9 cellular contexts compared by ENCODE assay signal in the genomic region with DNA sequence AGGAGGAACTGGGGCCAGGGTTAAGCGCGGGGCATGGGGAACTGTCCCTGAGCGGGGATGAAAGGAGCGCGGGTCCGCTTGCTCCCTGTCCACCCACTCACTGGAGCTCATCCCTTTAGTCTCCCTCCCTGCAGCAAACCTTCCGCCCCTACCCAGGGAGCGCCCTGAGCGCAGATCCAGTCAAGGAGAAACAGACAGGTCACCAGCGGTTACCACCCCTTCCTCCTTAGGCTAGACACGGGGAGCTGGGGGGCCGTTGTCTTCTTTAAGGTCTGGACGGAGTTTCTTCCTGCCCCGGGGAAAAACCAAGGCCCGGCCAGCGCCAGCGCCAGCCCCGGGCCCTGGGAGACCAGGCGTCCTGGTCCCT. TPM values are rescaled to one million over a fixed set of nuclear protein-coding genes. Genes with fewer than 3 reads are reported as not detected.
DNase-seq lines count a peak whose midpoint lies in the region; ATAC-seq and TF ChIP-seq lines count a peak whose summit lies in the region.
"Had no signal": no experiment of that assay in that cellular context is flagged by ENCODE, and none has a peak within 500 bp of the region (broad histone marks: within the 10 kb centered on the region; RNA-seq: fewer than 3 reads in every experiment).

No MANE protein-coding gene starts in this region.

- no peaks in the 10 kb centered on the region for H3K4me1 ChIP-seq in right cardiac atrium (ENCODE audit: control insufficient read depth, insufficient read depth, low read length)

- peak; percentile 22 for DNase-seq in GM03348 (ENCODE audit: low spot score)
- DNase-seq in right cardiac atrium = no peak
- DNase-seq in progenitor cell of endocrine pancreas (ENCODE audit: low spot score, unreplicated experiment) = no peak
- no peak for DNase-seq in HPDE6-E6E7 (ENCODE audit: extremely low spot score)
- no peak for DNase-seq in NCI-H2029 (lab: John Stamatoyannopoulos, UW)

- H3K4me3 ChIP-seq in right cardiac atrium (ENCODE audit: low read length) = peak overlapping the region; percentile 85
- H3K4me3 ChIP-seq: SK-N-MC had no signal

- no peaks in the 10 kb centered on the region for H3K9me3 ChIP-seq in right cardiac atrium (ENCODE audit: control insufficient read depth, low read length)

- peak overlapping the region; percentile 55 for H3K4me3 Mint-ChIP-seq in progenitor cell of endocrine pancreas (ENCODE audit: low read depth)

- 2% methylated on average over 19 of the region's 19 CpGs for WGBS in right cardiac atrium

- H3K4me1 Mint-ChIP-seq in progenitor cell of endocrine pancreas (ENCODE audit: low read depth) = peaks cover 12% of the 10 kb centered on the region

- intact Hi-C loops in right cardiac atrium (cut with DNase I) = no loop called here

- H3K27me3 ChIP-seq in right cardiac atrium (ENCODE audit: control insufficient read depth, insufficient read depth) = no peaks in the 10 kb centered on the region

- peaks cover 79% of the 10 kb centered on the region for H3K27me3 Mint-ChIP-seq in progenitor cell of endocrine pancreas

- H3K27ac ChIP-seq in right cardiac atrium (ENCODE audit: low read length) = no peak overlapping the region
- H3K27ac ChIP-seq: SK-N-MC had no signal

- no peak overlapping the region for H3K27ac Mint-ChIP-seq in progenitor cell of endocrine pancreas

- H3K36me3 Mint-ChIP-seq in progenitor cell of endocrine pancreas (ENCODE audit: insufficient read depth) = no peaks in the 10 kb centered on the region

- ATAC-seq in SK-N-SH treated with all-trans-retinoic acid at 6 μM for 48 hours (peak; percentile 14), right cardiac atrium (peak in 1 of 2 donors; percentile 11), GM21381 (IDR thresholded peaks at IDR 0.05; ENCODE audit: unreplicated experiment) (no peak), HG02759 (IDR thresholded peaks at IDR 0.05; ENCODE audit: unreplicated experiment) (no peak)

- no peak for TF ChIP-seq CTCF in progenitor cell of endocrine pancreas (IDR thresholded peaks at IDR 0.05; ENCODE audit: unreplicated experiment)

- no peaks in the 10 kb centered on the region for H3K9me3 Mint-ChIP-seq in progenitor cell of endocrine pancreas (ENCODE audit: low read depth)

TF ChIP-seq in SK-N-SH treated with all-trans-retinoic acid at 6 μM for 48 hours, 23 proteins besides CTCF, POLR2A, EP300 and RAD21:
- TF ChIP-seq ZNF8 (CRISPR knock-in tag; IDR thresholded peaks at IDR 0.05) = no peak
- TF ChIP-seq, protein P1, sequence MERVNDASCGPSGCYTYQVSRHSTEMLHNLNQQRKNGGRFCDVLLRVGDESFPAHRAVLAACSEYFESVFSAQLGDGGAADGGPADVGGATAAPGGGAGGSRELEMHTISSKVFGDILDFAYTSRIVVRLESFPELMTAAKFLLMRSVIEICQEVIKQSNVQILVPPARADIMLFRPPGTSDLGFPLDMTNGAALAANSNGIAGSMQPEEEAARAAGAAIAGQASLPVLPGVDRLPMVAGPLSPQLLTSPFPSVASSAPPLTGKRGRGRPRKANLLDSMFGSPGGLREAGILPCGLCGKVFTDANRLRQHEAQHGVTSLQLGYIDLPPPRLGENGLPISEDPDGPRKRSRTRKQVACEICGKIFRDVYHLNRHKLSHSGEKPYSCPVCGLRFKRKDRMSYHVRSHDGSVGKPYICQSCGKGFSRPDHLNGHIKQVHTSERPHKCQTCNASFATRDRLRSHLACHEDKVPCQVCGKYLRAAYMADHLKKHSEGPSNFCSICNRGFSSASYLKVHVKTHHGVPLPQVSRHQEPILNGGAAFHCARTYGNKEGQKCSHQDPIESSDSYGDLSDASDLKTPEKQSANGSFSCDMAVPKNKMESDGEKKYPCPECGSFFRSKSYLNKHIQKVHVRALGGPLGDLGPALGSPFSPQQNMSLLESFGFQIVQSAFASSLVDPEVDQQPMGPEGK (CRISPR knock-in tag; IDR thresholded peaks at IDR 0.05; ENCODE audit: borderline replicate concordance) = no peak
- TF ChIP-seq ZFP30 (CRISPR knock-in tag; IDR thresholded peaks at IDR 0.05) = no peak
- no peak for TF ChIP-seq ZNF70 (CRISPR knock-in tag; IDR thresholded peaks at IDR 0.05)
- TF ChIP-seq ISL1 (CRISPR knock-in tag; IDR thresholded peaks at IDR 0.05) = no peak
- TF ChIP-seq SNAI2 (CRISPR knock-in tag; IDR thresholded peaks at IDR 0.05) = no peak
- TF ChIP-seq CREB5 (CRISPR knock-in tag; IDR thresholded peaks at IDR 0.05; ENCODE audit: low read depth) = no peak
- TF ChIP-seq RARB (CRISPR knock-in tag; IDR thresholded peaks at IDR 0.05) = no peak
- TF ChIP-seq CSDC2 (CRISPR knock-in tag; IDR thresholded peaks at IDR 0.05) = no peak
- no peak for TF ChIP-seq TSHZ2 (CRISPR knock-in tag; IDR thresholded peaks at IDR 0.05)
- TF ChIP-seq ESRRG (CRISPR knock-in tag; IDR thresholded peaks at IDR 0.05) = no peak
- no peak for TF ChIP-seq BACH2 (CRISPR knock-in tag; IDR thresholded peaks at IDR 0.05; ENCODE audit: borderline replicate concordance)
- TF ChIP-seq CSRNP3 (CRISPR knock-in tag; IDR thresholded peaks at IDR 0.05) = no peak
- no peak for TF ChIP-seq TOX (CRISPR knock-in tag; IDR thresholded peaks at IDR 0.05; ENCODE audit: borderline replicate concordance)
- no peak for TF ChIP-seq GLIS3 (CRISPR knock-in tag; IDR thresholded peaks at IDR 0.05)
- no peak for TF ChIP-seq POU6F1 (CRISPR knock-in tag; IDR thresholded peaks at IDR 0.05; ENCODE audit: borderline replicate concordance, low read depth)
- TF ChIP-seq ZC3H10 (CRISPR knock-in tag; IDR thresholded peaks at IDR 0.05) = no peak
- no peak for TF ChIP-seq OSR1 (CRISPR knock-in tag; IDR thresholded peaks at IDR 0.05)
- no peak for TF ChIP-seq ARNTL (CRISPR knock-in tag; IDR thresholded peaks at IDR 0.05; ENCODE audit: borderline replicate concordance, low read depth)

RNA-seq across cellular contexts. Expression of gene WNT4, which starts 1.0 kb away (rescaled TPM):
- total RNA-seq in right cardiac atrium = under 1 TPM in 3 of 4 donors, not detected in 1; 0.14 to 0.25 (median 0.24) TPM
- polyA plus RNA-seq in right cardiac atrium = 0.05 TPM
- 0.74 and 0.98 TPM in 2 replicates for total RNA-seq in progenitor cell of endocrine pancreas
